ENCODE assay signal across 2 cellular contexts in genomic region chr11:134504146-134504905, GRCh38.
TF ChIP-seq lines count a peak whose summit lies in the region.

No MANE protein-coding gene starts in this region.

TF ChIP-seq in SK-N-SH, 30 proteins besides CTCF, POLR2A, EP300 and RAD21 (continued from another document):
- TF ChIP-seq MAX (IDR thresholded peaks at IDR 0.05; ENCODE audit: low read depth) (no peak), NFIC (IDR thresholded peaks at IDR 0.05; ENCODE audit: borderline replicate concordance) (no peak), EZH2phosphoT487 (IDR thresholded peaks at IDR 0.05; ENCODE audit: borderline replicate concordance, low read depth) (no peak), FOSL2 (IDR thresholded peaks at IDR 0.05; ENCODE audit: borderline replicate concordance, low read depth) (no peak), JUND (IDR thresholded peaks at IDR 0.05) (no peak), NRF1 (IDR thresholded peaks at IDR 0.05; ENCODE audit: low read depth, low read length) (no peak), RCOR1 (IDR thresholded peaks at IDR 0.05; ENCODE audit: low read length) (no peak), FOXJ3 (CRISPR knock-in tag; IDR thresholded peaks at IDR 0.05) (no peak)

TF ChIP-seq in SK-N-SH treated with all-trans-retinoic acid at 6 μM for 48 hours, 23 proteins besides CTCF, POLR2A, EP300 and RAD21 (continued from another document):
- no peak for TF ChIP-seq PATZ1 (CRISPR knock-in tag; IDR thresholded peaks at IDR 0.05; ENCODE audit: borderline replicate concordance)
